ENCODE assay signal across 8 cellular contexts in genomic region chr6:18260448-18261106, GRCh38. TPM values are rescaled to one million over a fixed set of nuclear protein-coding genes. Genes with fewer than 3 reads are reported as not detected.
A peak's percentile ranks its signal among the peaks of the same experiment; 100 is the strongest.
DNase-seq lines count a peak whose midpoint lies in the region; ATAC-seq and TF ChIP-seq lines count a peak whose summit lies in the region.

No MANE protein-coding gene starts in this region.

- no peak for TF ChIP-seq POLR2A in upper lobe of left lung (IDR thresholded peaks at IDR 0.05)

- no peaks in the 10 kb centered on the region for H3K9me3 ChIP-seq in fibroblast of lung (ENCODE audit: control insufficient read depth, insufficient read depth, low read depth, low read length)
- no peaks in the 10 kb centered on the region for H3K9me3 ChIP-seq in upper lobe of left lung

- H3K27me3 ChIP-seq in fibroblast of lung (ENCODE audit: control insufficient read depth, insufficient read depth, low read length) = no peaks in the 10 kb centered on the region
- no peaks in the 10 kb centered on the region for H3K27me3 ChIP-seq in upper lobe of left lung

- ATAC-seq in GM19023 (IDR thresholded peaks at IDR 0.05; ENCODE audit: unreplicated experiment) = peak; percentile 31
- peak; percentile 39 for ATAC-seq in HG03108 (IDR thresholded peaks at IDR 0.05; ENCODE audit: unreplicated experiment)
- ATAC-seq in upper lobe of left lung (ENCODE audit: low FRiP score in 2 of 2) = peak in 1 of 2 donors; percentile 44

- H3K4me2 ChIP-seq in fibroblast of lung (ENCODE audit: extremely low read depth, insufficient read depth, low read length) = peak overlapping the region; percentile 36

- peak; percentile 51 for DNase-seq in Caki2 (ENCODE audit: low read depth)
- no peak for DNase-seq in RWPE1 (ENCODE audit: low spot score)
- peak; percentile 36 to 67 for DNase-seq in fibroblast of lung (ENCODE audit: low read depth in 2 of 2)
- peak in 1 of 2 donors; percentile 67 for DNase-seq in upper lobe of left lung
- no peak for DNase-seq in midbrain (lab: John Stamatoyannopoulos, UW)
- DNase-seq in dermis blood vessel endothelial cell = no peak

- H3K4me1 ChIP-seq in fibroblast of lung (ENCODE audit: control insufficient read depth, extremely low read depth, insufficient read depth, low read length) = peaks cover 14% of the 10 kb centered on the region
- H3K4me1 ChIP-seq in upper lobe of left lung = peaks cover 33 to 40% (median 33%) of the 10 kb centered on the region in 4 donors

- TF ChIP-seq EP300 in upper lobe of left lung (IDR thresholded peaks at IDR 0.05) = no peak

- H3K27ac ChIP-seq in RWPE1 = peak overlapping the region; percentile 85
- peak overlapping the region; percentile 1 for H3K27ac ChIP-seq in fibroblast of lung (ENCODE audit: insufficient read depth, low read length)
- peak overlapping the region in 3 of 4 donors; percentile 31 to 56 (median 41) for H3K27ac ChIP-seq in upper lobe of left lung

- H3K79me2 ChIP-seq in fibroblast of lung (ENCODE audit: control insufficient read depth, insufficient read depth, low read length) = peaks cover 82% of the 10 kb centered on the region

- H3K9ac ChIP-seq in fibroblast of lung (ENCODE audit: insufficient read depth, low read length) = no peak overlapping the region

- no peak overlapping the region for H2AFZ ChIP-seq in fibroblast of lung (ENCODE audit: low read length)

- 51 to 71% methylated on average over 4 of the region's 4 CpGs for WGBS in upper lobe of left lung, 2 donors

- POLR2A ChIA-PET in RWPE1 (lab: Yijun Ruan, JAX; ENCODE audit: low non-redundant PET) = interaction anchor here (0.6 kb wide), 1 partner anchor 1978 kb away, joined by 11 read pairs; no protein-coding TSS in a partner anchor

- peak overlapping the region in 2 of 4 experiments; percentile 9 to 11 for H3K4me3 ChIP-seq in fibroblast of lung (replicated peaks in 1 of 4; ENCODE audit: control extremely low read depth in 1 of 4, insufficient read depth in 1 of 4, low read depth in 3 of 4, low read length in 4 of 4)
- H3K4me3 ChIP-seq in upper lobe of left lung = no peak overlapping the region

- peaks cover 3% of the 10 kb centered on the region for H3K36me3 ChIP-seq in fibroblast of lung (ENCODE audit: control insufficient read depth, insufficient read depth, low read length)
- H3K36me3 ChIP-seq in upper lobe of left lung = peaks cover 8 to 25% (median 16%) of the 10 kb centered on the region in 4 donors

- CTCF ChIA-PET in RWPE1 (lab: Yijun Ruan, JAX) = no interaction called here

- TF ChIP-seq CTCF in RWPE1 (conservative IDR thresholded peaks at IDR 0.05; ENCODE audit: low read depth) = no peak
- TF ChIP-seq CTCF in fibroblast of lung (conservative IDR thresholded peaks at IDR 0.05 in 1 of 2, IDR thresholded peaks at IDR 0.05 in 1 of 2; ENCODE audit: low read depth in 1 of 2, low read length in 2 of 2) = peak in 1 of 2 donors; percentile 12
- TF ChIP-seq CTCF in upper lobe of left lung (IDR thresholded peaks at IDR 0.05) = peak in 1 of 6 experiments; percentile 14

- H4K20me1 ChIP-seq in fibroblast of lung (ENCODE audit: control insufficient read depth, extremely low read depth, insufficient read depth, low read length) = no peaks in the 10 kb centered on the region

- in situ Hi-C loops in Caki2 (cut with HindIII; ENCODE audit: low pct_unique_long_range_greater_than_20kb, low sequenced_read_pairs) = no loop called here

RNA-seq across cellular contexts. Expression of gene DEK, which starts 3.8 kb away (rescaled TPM):
- total RNA-seq in Caki2 (2014; rRNA removed; shearing (Covaris generic); ENCODE audit: low replicate concordance) = 153 and 164 TPM in 2 replicates
- total RNA-seq in fibroblast of lung = 148 and 154 TPM in 2 replicates
- polyA plus RNA-seq in fibroblast of lung = 108 TPM in 2 replicates
- 113 and 122 TPM in 2 replicates for polyA plus RNA-seq in fibroblast of lung (2012)
- polyA minus RNA-seq in fibroblast of lung (ENCODE audit: low replicate concordance) = 1.4 and 1.7 TPM in 2 replicates
- 100 to 1,000 TPM in 3 of 6 donors, 10 to 100 TPM in 3; 61.5 to 170 (median 92.4) TPM for total RNA-seq in upper lobe of left lung
- total RNA-seq in dermis blood vessel endothelial cell = 122 and 136 TPM in 2 replicates

Comparison
In these comparisons a context has a peak if more than half of its experiments do, and no peak if none do; other contexts are left out.
1. DNase-seq: peak in Caki2 (single experiment) and fibroblast of lung (2 of 2); none in RWPE1 (single experiment), midbrain (single experiment) and dermis blood vessel endothelial cell (single experiment).
2. H3K27ac ChIP-seq: peak in every context shown above with its lines; median percentile 85 in RWPE1; 41 in upper lobe of left lung; 1 in fibroblast of lung.